ENCODE assay signal across 14 cellular contexts in the genomic region with DNA sequence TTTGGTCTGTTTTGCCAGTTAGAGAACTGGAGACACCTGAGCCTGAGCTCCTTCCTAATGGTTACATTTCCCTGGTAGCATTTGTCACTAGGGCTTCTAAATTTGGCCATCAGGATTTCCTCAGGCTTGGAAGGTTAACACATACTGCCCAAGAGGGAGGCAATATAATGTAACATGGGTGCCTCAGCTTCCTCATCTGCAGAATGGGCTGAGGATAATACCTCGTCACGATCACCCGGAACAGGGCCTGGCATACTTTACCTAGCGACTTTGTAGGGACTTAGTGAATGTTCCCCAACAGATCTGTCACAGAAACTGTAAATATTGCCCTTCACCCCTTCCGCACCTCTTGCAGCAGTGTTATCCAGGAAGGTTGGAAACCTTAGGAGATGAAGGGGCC. TPM values are rescaled to one million over a fixed set of nuclear protein-coding genes. Genes with fewer than 3 reads are reported as not detected.
DNase-seq lines count a peak whose midpoint lies in the region; ATAC-seq and TF ChIP-seq lines count a peak whose summit lies in the region.
"Had no signal": no experiment of that assay in that cellular context is flagged by ENCODE, and none has a peak within 500 bp of the region (broad histone marks: within the 10 kb centered on the region; RNA-seq: fewer than 3 reads in every experiment).

No MANE protein-coding gene starts in this region.

- peaks cover 96% of the 10 kb centered on the region for H3K4me1 Mint-ChIP-seq in CD4-positive, alpha-beta T cell (ENCODE audit: low read depth)

- no peaks in the 10 kb centered on the region for H3K27me3 Mint-ChIP-seq in CD4-positive, alpha-beta T cell

- DNase-seq in CD4-positive, alpha-beta T cell: no peak
- DNase-seq in HL-60 (ENCODE audit: low read depth in 1 of 2, low spot score in 1 of 2) (no peak), mesenteric fat pad (ENCODE audit: low spot score) (peak; percentile 14), spleen (no peak), NCI-H1105 (lab: John Stamatoyannopoulos, UW) (no peak), NCI-H1930 (lab: John Stamatoyannopoulos, UW) (no peak)
- no peak for DNase-seq in activated naive CD4-positive, alpha-beta T cell treated with Interleukin-2 at 50 U/mL for 16 hours
- DNase-seq: DMS153, GF-D8, KG1, NCI-H187, NCI-H2227 treated with DMSO at 0.1 percent for 48 hours, OCI-M1, SHP77 treated with DMSO at 0.1 percent for 48 hours had no signal

- no peaks in the 10 kb centered on the region for H3K9me3 Mint-ChIP-seq in CD4-positive, alpha-beta T cell

- H3K4me1 ChIP-seq in spleen: peaks cover 5 to 100% (median 63%) of the 10 kb centered on the region in 6 donors

- peaks cover 87% of the 10 kb centered on the region for H3K36me3 Mint-ChIP-seq in CD4-positive, alpha-beta T cell (ENCODE audit: low read depth)

- CTCF ChIA-PET in CD4-positive, alpha-beta T cell (lab: Charles Lee): interaction anchor here (1.8 to 2.1 kb wide), 2 partner anchors 8 to 22 kb away, joined by 4 to 6 read pairs; no protein-coding TSS in a partner anchor

- H3K36me3 ChIP-seq in spleen: peaks cover 7 to 57% (median 33%) of the 10 kb centered on the region in 6 donors

- H3K27ac ChIP-seq in CD4-positive, alpha-beta T cell (ENCODE audit: low read depth, low read length): no peak overlapping the region
- peak overlapping the region; percentile 35 for H3K27ac ChIP-seq in HL-60 (replicated peaks)
- peak overlapping the region in 5 of 8 donors; percentile 25 to 88 (median 81) for H3K27ac ChIP-seq in spleen

- POLR2A ChIA-PET in CD4-positive, alpha-beta T cell (lab: Charles Lee): interaction anchor here (1.6 to 1.8 kb wide), 2 partner anchors 10 to 11 kb away, joined by 6 to 9 read pairs; no protein-coding TSS in a partner anchor

- H3K27me3 ChIP-seq in CD4-positive, alpha-beta T cell (ENCODE audit: control insufficient read depth, insufficient read depth, low read length): no peaks in the 10 kb centered on the region
- H3K27me3 ChIP-seq in HL-60 (ENCODE audit: insufficient read depth, poor library complexity, severe bottlenecking) (no peaks in the 10 kb centered on the region), spleen (replicated peaks in 1 of 7) (no peaks in the 10 kb centered on the region)

- intact Hi-C loops in CD4-positive, alpha-beta T cell (cut with DNase I, micrococcal nuclease): no loop called here
- intact Hi-C loops in spleen (cut with DNase I; ENCODE audit: low total_unique reads): no loop called here

- H3K9me3 ChIP-seq in CD4-positive, alpha-beta T cell (ENCODE audit: control insufficient read depth, low read length): no peaks in the 10 kb centered on the region
- no peaks in the 10 kb centered on the region for H3K9me3 ChIP-seq in spleen

- no peak for ATAC-seq in CD4-positive, alpha-beta T cell (ENCODE audit: poor library complexity)

- peak overlapping the region; percentile 30 for H3K4me3 Mint-ChIP-seq in CD4-positive, alpha-beta T cell

- TF ChIP-seq POLR2A in spleen (IDR thresholded peaks at IDR 0.05): no peak

- 84 to 98% (median 95%) methylated on average over 5 of the region's 5 CpGs for WGBS in spleen, 5 donors

- TF ChIP-seq CTCF in CD4-positive, alpha-beta T cell (IDR thresholded peaks at IDR 0.05): no peak
- TF ChIP-seq CTCF in HL-60 (IDR thresholded peaks at IDR 0.05; ENCODE audit: insufficient read depth, low read length) (no peak), spleen (IDR thresholded peaks at IDR 0.05 in 8 of 11, conservative IDR thresholded peaks at IDR 0.05 in 3 of 11) (no peak)

- no peak overlapping the region for H3K4me3 ChIP-seq in HL-60 (replicated peaks; ENCODE audit: insufficient read depth, low read length)
- H3K4me3 ChIP-seq in spleen: peak overlapping the region in 1 of 8 donors; percentile 6

- H3K27ac Mint-ChIP-seq in CD4-positive, alpha-beta T cell: peak overlapping the region; percentile 77

RNA-seq across cellular contexts. Expression of gene IL17RA, which starts 11.3 kb away (rescaled TPM):
- total RNA-seq in CD4-positive, alpha-beta T cell: 10 to 100 TPM; 23.2 to 24.3 TPM
- total RNA-seq in mesenteric fat pad: 38.2 TPM
- 100 to 1,000 TPM in 1 of 7 donors, 10 to 100 TPM in 6; 38.0 to 100 (median 56.6) TPM for total RNA-seq in spleen
- polyA plus RNA-seq in spleen: 1 to 10 TPM; 2.9 to 8.4 (median 5.0) TPM

RNA-seq across cellular contexts. Expression of gene TMEM121B, which starts 25.1 kb away (rescaled TPM):
- under 1 TPM; 0.05 to 0.08 TPM for total RNA-seq in CD4-positive, alpha-beta T cell
- total RNA-seq in mesenteric fat pad (1.0 TPM), spleen (1 to 10 TPM in 3 of 7 donors, under 1 TPM in 4; 0.72 to 3.6 (median 0.98) TPM)
- polyA plus RNA-seq in spleen: under 1 TPM; 0.03 to 0.19 (median 0.15) TPM
